15 cellular contexts compared by ENCODE assay signal in genomic region chr2:172052000-172052983, GRCh38. TPM values are rescaled to one million over a fixed set of nuclear protein-coding genes. Genes with fewer than 3 reads are reported as not detected.
DNase-seq lines count a peak whose midpoint lies in the region; ATAC-seq and TF ChIP-seq lines count a peak whose summit lies in the region.
"Had no signal": no experiment of that assay in that cellular context is flagged by ENCODE, and none has a peak within 500 bp of the region (broad histone marks: within the 10 kb centered on the region; RNA-seq: fewer than 3 reads in every experiment).

No MANE protein-coding gene starts in this region.

- no peak for TF ChIP-seq RAD21 in SK-N-SH (IDR thresholded peaks at IDR 0.05; ENCODE audit: low read length)

- DNase-seq in SK-N-SH (peak; percentile 28), NCI-H748 (lab: John Stamatoyannopoulos, UW; ENCODE audit: unreplicated experiment) (peak; percentile 88), epidermal melanocyte (ENCODE audit: insufficient read length, low spot score) (peak; percentile 58), type B pancreatic cell (ENCODE audit: extremely low spot score, unreplicated experiment) (no peak), erythroblast (lab: John Stamatoyannopoulos, UW) (no peak), tibial nerve (ENCODE audit: low spot score in 2 of 2) (no peak)
- no peak for DNase-seq in effector memory CD8-positive, alpha-beta T cell
- DNase-seq: activated CD4-positive, alpha-beta T cell treated with anti-CD3 and anti-CD28 coated beads for 36 hours; activated naive CD8-positive, alpha-beta T cell treated with anti-CD3 and anti-CD28 coated beads, Interleukin-2, amount 10 ng/mL, durations not matched to agents 7 days and 5 days; foreskin keratinocyte; lower lobe of right lung; stimulated activated naive CD4-positive, alpha-beta T cell had no signal

- 66% methylated on average over 4 of the region's 4 CpGs for WGBS in SK-N-SH (ENCODE audit: low lambda C conversion rate)
- WGBS in tibial nerve, 2 donors = 24 to 28% methylated on average over 4 of the region's 4 CpGs

- ATAC-seq in SK-N-SH treated with all-trans-retinoic acid at 6 μM for 48 hours = no peak
- ATAC-seq in effector memory CD8-positive, alpha-beta T cell (replicated peaks) = no peak
- ATAC-seq: activated CD4-positive, alpha-beta T cell treated with anti-CD3 and anti-CD28 coated beads for 36 hours; foreskin keratinocyte; lower lobe of right lung had no signal

- CTCF ChIA-PET in SK-N-SH (lab: Yijun Ruan, JAX) = interaction anchor here (0.9 to 1.4 kb wide), 4 partner anchors 9 to 346 kb away, joined by 3 to 5 read pairs (median 4); partner anchors contain the start of gene DLX2

- H3K4me3 ChIP-seq in SK-N-SH (ENCODE audit: low read depth in 2 of 2, low read length in 1 of 2) (no peak overlapping the region), tibial nerve (no peak overlapping the region)
- H3K4me3 ChIP-seq: lower lobe of right lung, skin epidermis had no signal

- H3K27ac Mint-ChIP-seq in type B pancreatic cell = no peak overlapping the region
- no peak overlapping the region for H3K27ac Mint-ChIP-seq in effector memory CD8-positive, alpha-beta T cell
- H3K27ac Mint-ChIP-seq: activated CD4-positive, alpha-beta T cell treated with anti-CD3 and anti-CD28 coated beads for 36 hours; activated naive CD8-positive, alpha-beta T cell treated with anti-CD3 and anti-CD28 coated beads, Interleukin-2, amount 10 ng/mL, durations not matched to agents 7 days and 5 days had no signal

- no peaks in the 10 kb centered on the region for H3K36me3 Mint-ChIP-seq in type B pancreatic cell
- H3K36me3 Mint-ChIP-seq in effector memory CD8-positive, alpha-beta T cell (ENCODE audit: insufficient read depth) = no peaks in the 10 kb centered on the region

- H3K36me3 ChIP-seq in SK-N-SH (replicated peaks in 1 of 2; ENCODE audit: control insufficient read depth in 1 of 2, insufficient read depth in 2 of 2, low read length in 1 of 2) (no peaks in the 10 kb centered on the region), tibial nerve (no peaks in the 10 kb centered on the region)
- H3K36me3 ChIP-seq: lower lobe of right lung had no signal

- peaks cover 31% of the 10 kb centered on the region for H3K4me1 Mint-ChIP-seq in type B pancreatic cell (ENCODE audit: unreplicated experiment)
- no peaks in the 10 kb centered on the region for H3K4me1 Mint-ChIP-seq in effector memory CD8-positive, alpha-beta T cell (ENCODE audit: low read depth in 2 of 2)
- H3K4me1 Mint-ChIP-seq: activated CD4-positive, alpha-beta T cell treated with anti-CD3 and anti-CD28 coated beads for 36 hours; activated naive CD8-positive, alpha-beta T cell treated with anti-CD3 and anti-CD28 coated beads, Interleukin-2, amount 10 ng/mL, durations not matched to agents 7 days and 5 days had no signal

- no peaks in the 10 kb centered on the region for H3K9me3 Mint-ChIP-seq in type B pancreatic cell
- H3K9me3 Mint-ChIP-seq in effector memory CD8-positive, alpha-beta T cell = no peaks in the 10 kb centered on the region
- H3K9me3 Mint-ChIP-seq: activated naive CD8-positive, alpha-beta T cell treated with anti-CD3 and anti-CD28 coated beads, Interleukin-2, amount 10 ng/mL, durations not matched to agents 7 days and 5 days had no signal

- H3K27me3 Mint-ChIP-seq in type B pancreatic cell = peaks cover 20% of the 10 kb centered on the region
- no peaks in the 10 kb centered on the region for H3K27me3 Mint-ChIP-seq in effector memory CD8-positive, alpha-beta T cell
- H3K27me3 Mint-ChIP-seq: activated CD4-positive, alpha-beta T cell treated with anti-CD3 and anti-CD28 coated beads for 36 hours had no signal

- H3K9me2 ChIP-seq in SK-N-SH = no peaks in the 10 kb centered on the region

- no peak overlapping the region for H3K9ac ChIP-seq in SK-N-SH

- TF ChIP-seq EP300 in SK-N-SH (IDR thresholded peaks at IDR 0.05; ENCODE audit: borderline replicate concordance in 1 of 2, low read depth in 1 of 2, low read length in 1 of 2) = no peak
- no peak for TF ChIP-seq EP300 in tibial nerve (IDR thresholded peaks at IDR 0.05)

- no peaks in the 10 kb centered on the region for H3K79me2 ChIP-seq in SK-N-SH (ENCODE audit: insufficient read depth)

- no peak for TF ChIP-seq POLR2A in erythroblast (IDR thresholded peaks at IDR 0.05; ENCODE audit: low read length)
- no peak for TF ChIP-seq POLR2A in tibial nerve (IDR thresholded peaks at IDR 0.05)

- H3K27me3 ChIP-seq in SK-N-SH (ENCODE audit: insufficient read depth) (no peaks in the 10 kb centered on the region), tibial nerve (no peaks in the 10 kb centered on the region)
- H3K27me3 ChIP-seq: foreskin keratinocyte had no signal

- POLR2A ChIA-PET in SK-N-SH (lab: Yijun Ruan, JAX) = interaction anchor here (0.5 kb wide), 1 partner anchor 48 kb away, joined by 4 read pairs; no protein-coding TSS in a partner anchor

- no peak overlapping the region for H3K4me2 ChIP-seq in SK-N-SH

- H3K9me3 ChIP-seq in SK-N-SH (no peaks in the 10 kb centered on the region), tibial nerve (no peaks in the 10 kb centered on the region)
- H3K9me3 ChIP-seq: lower lobe of right lung had no signal

- no peaks in the 10 kb centered on the region for H3F3A ChIP-seq in SK-N-SH (replicated peaks; ENCODE audit: insufficient read depth)

- H3K4me3 Mint-ChIP-seq in type B pancreatic cell = peak overlapping the region; percentile 57
- H3K4me3 Mint-ChIP-seq in effector memory CD8-positive, alpha-beta T cell = no peak overlapping the region
- H3K4me3 Mint-ChIP-seq: activated CD4-positive, alpha-beta T cell treated with anti-CD3 and anti-CD28 coated beads for 36 hours; activated naive CD8-positive, alpha-beta T cell treated with anti-CD3 and anti-CD28 coated beads, Interleukin-2, amount 10 ng/mL, durations not matched to agents 7 days and 5 days had no signal

- no peaks in the 10 kb centered on the region for H4K20me1 ChIP-seq in SK-N-SH (ENCODE audit: insufficient read depth)

- H2AFZ ChIP-seq in SK-N-SH (ENCODE audit: low read depth) = no peak overlapping the region

- TF ChIP-seq CTCF in SK-N-SH (IDR thresholded peaks at IDR 0.05) (no peak), type B pancreatic cell (conservative IDR thresholded peaks at IDR 0.05) (no peak), tibial nerve (IDR thresholded peaks at IDR 0.05) (no peak)

- H3K4me1 ChIP-seq in SK-N-SH (ENCODE audit: control insufficient read depth in 1 of 2, insufficient read depth in 2 of 2, low read depth in 1 of 2, low read length in 1 of 2) (peaks cover 3 to 18% of the 10 kb centered on the region in 2 experiments; a peak in 3 of 4 replicates), tibial nerve (peaks cover 0 to 29% (median 6%) of the 10 kb centered on the region in 4 donors)
- H3K4me1 ChIP-seq: foreskin keratinocyte, lower lobe of right lung had no signal

- H3K27ac ChIP-seq in SK-N-SH (ENCODE audit: low read depth in 2 of 2, low read length in 1 of 2) (no peak overlapping the region), tibial nerve (no peak overlapping the region)
- H3K27ac ChIP-seq: foreskin keratinocyte, lower lobe of right lung, skin epidermis had no signal

TF ChIP-seq in SK-N-SH, 30 proteins besides CTCF, POLR2A, EP300 and RAD21 (continues in another document):
- no peak for TF ChIP-seq TCF12 (IDR thresholded peaks at IDR 0.05)
- TF ChIP-seq, protein P1, sequence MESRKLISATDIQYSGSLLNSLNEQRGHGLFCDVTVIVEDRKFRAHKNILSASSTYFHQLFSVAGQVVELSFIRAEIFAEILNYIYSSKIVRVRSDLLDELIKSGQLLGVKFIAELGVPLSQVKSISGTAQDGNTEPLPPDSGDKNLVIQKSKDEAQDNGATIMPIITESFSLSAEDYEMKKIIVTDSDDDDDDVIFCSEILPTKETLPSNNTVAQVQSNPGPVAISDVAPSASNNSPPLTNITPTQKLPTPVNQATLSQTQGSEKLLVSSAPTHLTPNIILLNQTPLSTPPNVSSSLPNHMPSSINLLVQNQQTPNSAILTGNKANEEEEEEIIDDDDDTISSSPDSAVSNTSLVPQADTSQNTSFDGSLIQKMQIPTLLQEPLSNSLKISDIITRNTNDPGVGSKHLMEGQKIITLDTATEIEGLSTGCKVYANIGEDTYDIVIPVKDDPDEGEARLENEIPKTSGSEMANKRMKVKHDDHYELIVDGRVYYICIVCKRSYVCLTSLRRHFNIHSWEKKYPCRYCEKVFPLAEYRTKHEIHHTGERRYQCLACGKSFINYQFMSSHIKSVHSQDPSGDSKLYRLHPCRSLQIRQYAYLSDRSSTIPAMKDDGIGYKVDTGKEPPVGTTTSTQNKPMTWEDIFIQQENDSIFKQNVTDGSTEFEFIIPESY (IDR thresholded peaks at IDR 0.05; ENCODE audit: borderline replicate concordance, low read depth) = no peak

TF ChIP-seq in SK-N-SH treated with all-trans-retinoic acid at 6 μM for 48 hours, 23 proteins besides CTCF, POLR2A, EP300 and RAD21:
- TF ChIP-seq ZNF565 (CRISPR knock-in tag; conservative IDR thresholded peaks at IDR 0.05; ENCODE audit: low read depth) = no peak
- no peak for TF ChIP-seq ARNTL (CRISPR knock-in tag; IDR thresholded peaks at IDR 0.05; ENCODE audit: borderline replicate concordance, low read depth)

RNA-seq across cellular contexts. Expression of gene DLX1, which starts 33.0 kb away (rescaled TPM):
- 0.07 and 0.13 TPM in 2 replicates for polyA plus RNA-seq in SK-N-SH (2012; rRNA removed)
- polyA plus RNA-seq in SK-N-SH (2012; cell fraction: cytosol; rRNA removed) = 0.09 and 0.12 TPM in 2 replicates
- 0.22 and 0.37 TPM in 2 replicates for polyA plus RNA-seq in SK-N-SH (2012; cell fraction: nucleus; rRNA removed)
- total RNA-seq in type B pancreatic cell (ENCODE audit: low replicate concordance) (0.59 and 10.0 TPM in 2 replicates), tibial nerve (under 1 TPM in 1 of 4 donors, not detected in 3; 0.44 TPM)
- total RNA-seq: activated CD4-positive, alpha-beta T cell treated with anti-CD3 and anti-CD28 coated beads for 36 hours; activated naive CD8-positive, alpha-beta T cell treated with anti-CD3 and anti-CD28 coated beads, Interleukin-2, amount 10 ng/mL, durations not matched to agents 7 days and 5 days; lower lobe of right lung; OCI-LY7 had no signal

RNA-seq across cellular contexts. Expression of gene DLX2, which starts 50.4 kb away (rescaled TPM):
- 0.02 TPM in 2 replicates for polyA plus RNA-seq in SK-N-SH (2012; rRNA removed)
- polyA plus RNA-seq in SK-N-SH (2012; cell fraction: cytosol; rRNA removed) = 0.03 TPM in 2 replicates
- 0.13 and 0.15 TPM in 2 replicates for polyA plus RNA-seq in SK-N-SH (2012; cell fraction: nucleus; rRNA removed)
- total RNA-seq in type B pancreatic cell (ENCODE audit: low replicate concordance) (4.3 and 6.9 TPM in 2 replicates), tibial nerve (not detected)
- total RNA-seq: activated CD4-positive, alpha-beta T cell treated with anti-CD3 and anti-CD28 coated beads for 36 hours; activated naive CD8-positive, alpha-beta T cell treated with anti-CD3 and anti-CD28 coated beads, Interleukin-2, amount 10 ng/mL, durations not matched to agents 7 days and 5 days; lower lobe of right lung had no signal

RNA-seq across cellular contexts. Expression of gene METAP1D, which starts 52.5 kb away (rescaled TPM):
- 9.0 and 10.3 TPM in 2 replicates for polyA plus RNA-seq in SK-N-SH (2012; rRNA removed)
- polyA plus RNA-seq in SK-N-SH (2012; cell fraction: cytosol; rRNA removed) = 5.5 and 5.9 TPM in 2 replicates
- polyA plus RNA-seq in SK-N-SH (2012; cell fraction: nucleus; rRNA removed) = 27.9 and 30.3 TPM in 2 replicates
- 2.2 and 10.4 TPM in 2 replicates for total RNA-seq in type B pancreatic cell (ENCODE audit: low replicate concordance)
- 10 to 100 TPM in 3 of 4 donors, 1 to 10 TPM in 1; 9.4 to 28.4 (median 14.7) TPM for total RNA-seq in tibial nerve

Comparison
In these comparisons a context has a peak if more than half of its experiments do, and no peak if none do; other contexts are left out.
1. DNase-seq: peak in SK-N-SH (single experiment), NCI-H748 (single experiment) and epidermal melanocyte (single experiment); none in type B pancreatic cell (single experiment), erythroblast (0 of 2), tibial nerve (0 of 2) and effector memory CD8-positive, alpha-beta T cell (0 of 3).